ENCODE assay signal across 11 cellular contexts in the genomic region with DNA sequence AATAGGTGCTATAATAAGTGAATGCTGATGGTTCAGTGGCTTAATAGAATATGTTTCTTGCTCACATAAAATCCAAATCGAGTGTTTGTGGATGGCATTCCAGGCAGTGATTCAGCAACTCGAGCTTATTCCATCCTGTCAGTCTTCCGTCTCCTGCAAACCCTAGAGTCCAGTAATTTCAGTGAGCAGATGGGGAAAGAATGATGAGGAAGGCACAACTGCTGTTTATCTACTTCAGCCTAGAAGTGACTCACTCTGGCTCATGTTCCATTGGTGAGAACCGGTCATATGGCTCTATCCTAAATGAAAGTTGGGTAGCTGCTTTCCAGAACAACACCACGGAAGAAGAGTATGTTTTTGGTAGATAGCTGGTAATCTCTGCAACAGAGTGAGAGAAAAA.
DNase-seq lines count a peak whose midpoint lies in the region; FAIRE-seq and TF ChIP-seq lines count a peak whose summit lies in the region.
"Had no signal": no experiment of that assay in that cellular context is flagged by ENCODE, and none has a peak within 500 bp of the region (broad histone marks: within the 10 kb centered on the region; RNA-seq: fewer than 3 reads in every experiment).

No MANE protein-coding gene starts in this region.

- WGBS in smooth muscle cell (ENCODE audit: low lambda C conversion rate), result 3% methylated on average over 5 of the region's 5 CpGs

- no peak for FAIRE-seq in H54 (lab: Jason Lieb, UNC)
- FAIRE-seq: colon, GM12878 had no signal

- H3K4me3 ChIP-seq in foreskin fibroblast (ENCODE audit: low read depth in 1 of 2, low read length in 2 of 2) (peak overlapping the region; percentile 16 to 18), smooth muscle cell (peak overlapping the region; percentile 22), HAP-1 (no peak overlapping the region)
- H3K4me3 ChIP-seq: GM12878, stomach had no signal

- no peak for TF ChIP-seq CTCF in foreskin fibroblast (IDR thresholded peaks at IDR 0.05; ENCODE audit: low read depth, low read length)
- TF ChIP-seq CTCF in smooth muscle cell (IDR thresholded peaks at IDR 0.05; ENCODE audit: borderline replicate concordance, insufficient read depth, poor library complexity, severe bottlenecking), result no peak

- peak; percentile 36 for DNase-seq in H54 (ENCODE audit: insufficient read length, low spot score)
- DNase-seq in SK-N-DZ (ENCODE audit: low spot score), result peak; percentile 73
- DNase-seq in foreskin fibroblast, result peak; percentile 92 to 96
- DNase-seq in smooth muscle cell (lab: John Stamatoyannopoulos, UW; ENCODE audit: unreplicated experiment), result no peak
- no peak for DNase-seq in activated CD4-positive, CD25-positive, alpha-beta regulatory T cell (lab: John Stamatoyannopoulos, UW)
- no peak for DNase-seq in HAP-1 (ENCODE audit: low spot score in 2 of 2)
- no peak for DNase-seq in MV-4-11 (lab: John Stamatoyannopoulos, UW)
- DNase-seq: NCI-H1048, stomach had no signal

- H4K20me1 ChIP-seq in smooth muscle cell (ENCODE audit: low read depth), result no peaks in the 10 kb centered on the region

- H3K9me3 ChIP-seq in smooth muscle cell (replicated peaks; ENCODE audit: low read depth) (no peaks in the 10 kb centered on the region), HAP-1 (no peaks in the 10 kb centered on the region)
- H3K9me3 ChIP-seq: stomach had no signal

- peaks cover 11% of the 10 kb centered on the region for H3F3A ChIP-seq in smooth muscle cell (ENCODE audit: low read depth)

- peaks cover 3% of the 10 kb centered on the region for H3K4me1 ChIP-seq in smooth muscle cell (ENCODE audit: low read depth)
- H3K4me1 ChIP-seq in HAP-1, result no peaks in the 10 kb centered on the region
- H3K4me1 ChIP-seq: stomach had no signal

- H3K4me2 ChIP-seq in smooth muscle cell, result peak overlapping the region; percentile 75

- H3K27me3 ChIP-seq in smooth muscle cell (ENCODE audit: low read depth) (no peaks in the 10 kb centered on the region), HAP-1 (ENCODE audit: low read depth) (no peaks in the 10 kb centered on the region)
- H3K27me3 ChIP-seq: stomach had no signal

- H3K9ac ChIP-seq in smooth muscle cell (ENCODE audit: low read depth), result no peak overlapping the region

- TF ChIP-seq POLR2A in H54 (IDR thresholded peaks at IDR 0.05; ENCODE audit: low read depth, low read length), result no peak

- H2AFZ ChIP-seq in smooth muscle cell (ENCODE audit: low read depth), result no peak overlapping the region

- H3K36me3 ChIP-seq in smooth muscle cell (ENCODE audit: low read depth) (no peaks in the 10 kb centered on the region), HAP-1 (replicated peaks) (no peaks in the 10 kb centered on the region)
- H3K36me3 ChIP-seq: stomach had no signal

- H3K79me2 ChIP-seq in smooth muscle cell (ENCODE audit: low read depth), result no peaks in the 10 kb centered on the region

- in situ Hi-C loops in HAP-1 (cut with MboI; ENCODE audit: low sequenced_read_pairs), result no loop called here

- peak overlapping the region; percentile 86 for H3K27ac ChIP-seq in smooth muscle cell (ENCODE audit: low read depth)

Comparison
In these comparisons a context has a peak if more than half of its experiments do, and no peak if none do; other contexts are left out.
1. DNase-seq: peak in H54 (single experiment), SK-N-DZ (single experiment) and foreskin fibroblast (2 of 2); none in smooth muscle cell (single experiment), activated CD4-positive, CD25-positive, alpha-beta regulatory T cell (0 of 4), HAP-1 (0 of 2) and MV-4-11 (single experiment).